ENCODE assay signal across 9 cellular contexts in the genomic region with DNA sequence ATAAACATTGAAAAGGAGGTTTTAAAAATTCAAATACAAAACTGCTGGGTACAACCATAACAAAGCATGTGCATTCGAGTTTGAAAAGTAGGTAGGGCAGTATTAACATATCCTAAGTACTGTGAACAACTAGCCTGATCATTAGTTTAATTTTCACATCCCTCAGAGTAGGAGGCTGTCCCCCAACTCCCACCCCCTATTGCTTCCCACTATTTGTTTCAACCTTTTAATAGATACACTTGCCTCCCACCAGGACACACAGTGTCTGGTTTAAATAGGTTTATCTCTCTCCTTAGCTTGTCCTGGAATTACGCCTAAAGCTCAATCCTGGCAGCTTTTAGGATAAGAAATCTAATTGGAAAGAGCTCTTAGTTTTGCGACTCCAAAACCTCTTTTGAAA. TPM values are rescaled to one million over a fixed set of nuclear protein-coding genes. Genes with fewer than 3 reads are reported as not detected.
A peak's percentile ranks its signal among the peaks of the same experiment; 100 is the strongest.
DNase-seq lines count a peak whose midpoint lies in the region; ATAC-seq, FAIRE-seq and TF ChIP-seq lines count a peak whose summit lies in the region.
"Had no signal": no experiment of that assay in that cellular context is flagged by ENCODE, and none has a peak within 500 bp of the region (broad histone marks: within the 10 kb centered on the region; RNA-seq: fewer than 3 reads in every experiment).

No MANE protein-coding gene starts in this region.

- FAIRE-seq in urothelium cell line (lab: Jason Lieb, UNC) = no peak

- no peak overlapping the region for H3K27ac ChIP-seq in testis

- TF ChIP-seq CTCF in glutamatergic neuron (IDR thresholded peaks at IDR 0.05; ENCODE audit: partially characterized antibody, unreplicated experiment) = no peak
- no peak for TF ChIP-seq CTCF in testis (IDR thresholded peaks at IDR 0.05)

- no peaks in the 10 kb centered on the region for H3K9me3 Mint-ChIP-seq in activated CD4-positive, alpha-beta T cell treated with anti-CD3 and anti-CD28 coated beads for 36 hours (ENCODE audit: low read depth)
- H3K9me3 Mint-ChIP-seq in activated CD4-positive, alpha-beta memory T cell treated with anti-CD3 and anti-CD28 coated beads, Interleukin-2, amount 10 ng/mL, durations not matched to agents 7 days and 5 days = no peaks in the 10 kb centered on the region
- H3K9me3 Mint-ChIP-seq in glutamatergic neuron (ENCODE audit: unreplicated experiment) = peaks cover 4% of the 10 kb centered on the region
- no peaks in the 10 kb centered on the region for H3K9me3 Mint-ChIP-seq in stimulated activated effector memory CD8-positive, alpha-beta T cell treated with anti-CD3 and anti-CD28 coated beads, Interleukin-12 subunit alpha, Interleukin-12 subunit beta, amount 100 ng/mL, for 72 hours

- POLR2A ChIA-PET in activated CD4-positive, alpha-beta T cell treated with anti-CD3 and anti-CD28 coated beads for 36 hours (lab: Charles Lee) = no interaction called here
- POLR2A ChIA-PET in activated CD4-positive, alpha-beta memory T cell treated with anti-CD3 and anti-CD28 coated beads, Interleukin-2, amount 10 ng/mL, durations not matched to agents 7 days and 5 days (lab: Charles Lee) = interaction anchor here (1.3 to 3.7 kb wide), 2 partner anchors 12 to 310 kb away, joined by 3 to 17 read pairs; partner anchors contain the start of gene WSB2

- no peak overlapping the region for H3K27ac Mint-ChIP-seq in activated CD4-positive, alpha-beta T cell treated with anti-CD3 and anti-CD28 coated beads for 36 hours
- H3K27ac Mint-ChIP-seq in activated CD4-positive, alpha-beta memory T cell treated with anti-CD3 and anti-CD28 coated beads, Interleukin-2, amount 10 ng/mL, durations not matched to agents 7 days and 5 days = no peak overlapping the region
- no peak overlapping the region for H3K27ac Mint-ChIP-seq in glutamatergic neuron (ENCODE audit: unreplicated experiment)
- no peak overlapping the region for H3K27ac Mint-ChIP-seq in stimulated activated effector memory CD8-positive, alpha-beta T cell treated with anti-CD3 and anti-CD28 coated beads, Interleukin-12 subunit alpha, Interleukin-12 subunit beta, amount 100 ng/mL, for 72 hours

- no peak for DNase-seq in activated CD4-positive, alpha-beta T cell treated with anti-CD3 and anti-CD28 coated beads for 36 hours
- DNase-seq in activated CD4-positive, alpha-beta T cell treated with anti-CD3 and anti-CD28 coated beads for 1 hour = no peak
- DNase-seq in activated CD4-positive, alpha-beta memory T cell treated with anti-CD3 and anti-CD28 coated beads, Interleukin-2, amount 10 ng/mL, durations not matched to agents 7 days and 5 days = no peak
- DNase-seq in glutamatergic neuron (no peak), HK-2 (ENCODE audit: unreplicated experiment) (no peak), urothelium cell line (ENCODE audit: low spot score) (no peak), testis (no peak)
- DNase-seq in stimulated activated effector memory CD8-positive, alpha-beta T cell treated with anti-CD3 and anti-CD28 coated beads, Interleukin-12 subunit alpha, Interleukin-12 subunit beta, amount 100 ng/mL, for 72 hours (ENCODE audit: low spot score in 2 of 2) = no peak
- DNase-seq: kidney glomerular epithelial cell had no signal

- ATAC-seq in activated CD4-positive, alpha-beta T cell treated with anti-CD3 and anti-CD28 coated beads for 36 hours = no peak
- no peak for ATAC-seq in stimulated activated effector memory CD8-positive, alpha-beta T cell treated with anti-CD3 and anti-CD28 coated beads, Interleukin-12 subunit alpha, Interleukin-12 subunit beta, amount 100 ng/mL, for 72 hours

- CTCF ChIA-PET in activated CD4-positive, alpha-beta T cell treated with anti-CD3 and anti-CD28 coated beads for 36 hours (lab: Charles Lee) = interaction anchor here (0.6 to 2.2 kb wide), 3 partner anchors 11 to 144 kb away, joined by 3 to 10 read pairs (median 7); no protein-coding TSS in a partner anchor
- CTCF ChIA-PET in activated CD4-positive, alpha-beta memory T cell treated with anti-CD3 and anti-CD28 coated beads, Interleukin-2, amount 10 ng/mL, durations not matched to agents 7 days and 5 days (lab: Charles Lee) = no interaction called here

- intact Hi-C loops in activated CD4-positive, alpha-beta T cell treated with anti-CD3 and anti-CD28 coated beads for 36 hours (cut with DNase I, micrococcal nuclease) = loop anchor here (5.0 to 10.0 kb wide), 3 partner anchors 306 to 1614 kb away; partner anchors contain the start of genes BICDL1 (in 1 of the 2) and WSB2 (in 1 of the 2)
- intact Hi-C loops in testis (cut with DNase I; ENCODE audit: low total_unique reads) = loop anchor here (10.0 kb wide), 1 partner anchor 186 kb away; no protein-coding TSS in a partner anchor

- peak overlapping the region in 1 of 2 donors; percentile 94 for H3K4me3 ChIP-seq in testis

- H3K4me3 Mint-ChIP-seq in activated CD4-positive, alpha-beta T cell treated with anti-CD3 and anti-CD28 coated beads for 36 hours = peak overlapping the region; percentile 91
- peak overlapping the region; percentile 95 for H3K4me3 Mint-ChIP-seq in activated CD4-positive, alpha-beta memory T cell treated with anti-CD3 and anti-CD28 coated beads, Interleukin-2, amount 10 ng/mL, durations not matched to agents 7 days and 5 days
- H3K4me3 Mint-ChIP-seq in glutamatergic neuron (ENCODE audit: unreplicated experiment) = peak overlapping the region; percentile 46
- peak overlapping the region; percentile 94 for H3K4me3 Mint-ChIP-seq in stimulated activated effector memory CD8-positive, alpha-beta T cell treated with anti-CD3 and anti-CD28 coated beads, Interleukin-12 subunit alpha, Interleukin-12 subunit beta, amount 100 ng/mL, for 72 hours

- peaks cover 19% of the 10 kb centered on the region for H3K4me1 ChIP-seq in testis

- H3K9me3 ChIP-seq in testis = no peaks in the 10 kb centered on the region

- H3K4me1 Mint-ChIP-seq in activated CD4-positive, alpha-beta T cell treated with anti-CD3 and anti-CD28 coated beads for 36 hours = peaks cover 30% of the 10 kb centered on the region
- peaks cover 41% of the 10 kb centered on the region for H3K4me1 Mint-ChIP-seq in activated CD4-positive, alpha-beta memory T cell treated with anti-CD3 and anti-CD28 coated beads, Interleukin-2, amount 10 ng/mL, durations not matched to agents 7 days and 5 days
- no peaks in the 10 kb centered on the region for H3K4me1 Mint-ChIP-seq in glutamatergic neuron (ENCODE audit: low read depth, unreplicated experiment)
- peaks cover 32% of the 10 kb centered on the region for H3K4me1 Mint-ChIP-seq in stimulated activated effector memory CD8-positive, alpha-beta T cell treated with anti-CD3 and anti-CD28 coated beads, Interleukin-12 subunit alpha, Interleukin-12 subunit beta, amount 100 ng/mL, for 72 hours

- H3K27me3 ChIP-seq in testis = no peaks in the 10 kb centered on the region

- TF ChIP-seq POLR2A in testis (IDR thresholded peaks at IDR 0.05) = no peak

- 34 to 38% methylated on average over 3 of the region's 3 CpGs for WGBS in testis, 2 donors

- no peaks in the 10 kb centered on the region for H3K27me3 Mint-ChIP-seq in activated CD4-positive, alpha-beta T cell treated with anti-CD3 and anti-CD28 coated beads for 36 hours
- H3K27me3 Mint-ChIP-seq in activated CD4-positive, alpha-beta memory T cell treated with anti-CD3 and anti-CD28 coated beads, Interleukin-2, amount 10 ng/mL, durations not matched to agents 7 days and 5 days = no peaks in the 10 kb centered on the region
- H3K27me3 Mint-ChIP-seq in glutamatergic neuron (ENCODE audit: unreplicated experiment) = peaks cover 6% of the 10 kb centered on the region

- H3K36me3 Mint-ChIP-seq in activated CD4-positive, alpha-beta T cell treated with anti-CD3 and anti-CD28 coated beads for 36 hours (ENCODE audit: low read depth) = no peaks in the 10 kb centered on the region
- H3K36me3 Mint-ChIP-seq in activated CD4-positive, alpha-beta memory T cell treated with anti-CD3 and anti-CD28 coated beads, Interleukin-2, amount 10 ng/mL, durations not matched to agents 7 days and 5 days (ENCODE audit: low read depth) = peaks cover 4% of the 10 kb centered on the region
- H3K36me3 Mint-ChIP-seq in glutamatergic neuron (ENCODE audit: unreplicated experiment) = no peaks in the 10 kb centered on the region
- peaks cover 7% of the 10 kb centered on the region for H3K36me3 Mint-ChIP-seq in stimulated activated effector memory CD8-positive, alpha-beta T cell treated with anti-CD3 and anti-CD28 coated beads, Interleukin-12 subunit alpha, Interleukin-12 subunit beta, amount 100 ng/mL, for 72 hours

- H3K36me3 ChIP-seq in testis (ENCODE audit: low read depth, missing control alignments) = no peaks in the 10 kb centered on the region

RNA-seq across cellular contexts. Expression of gene TAOK3, which starts 2.1 kb away (rescaled TPM):
- total RNA-seq in activated CD4-positive, alpha-beta T cell treated with anti-CD3 and anti-CD28 coated beads for 36 hours = 10 to 100 TPM; 49.4 to 51.1 TPM
- 10 to 100 TPM; 61.9 to 65.5 TPM for total RNA-seq in activated CD4-positive, alpha-beta memory T cell treated with anti-CD3 and anti-CD28 coated beads, Interleukin-2, amount 10 ng/mL, durations not matched to agents 7 days and 5 days
- total RNA-seq in glutamatergic neuron (ENCODE audit: unreplicated experiment) (13.1 TPM), testis (10 to 100 TPM; 51.9 to 64.8 TPM)
- 20.5 TPM for polyA plus RNA-seq in testis (ENCODE audit: insufficient read depth, low read depth, low replicate concordance)

RNA-seq across cellular contexts. Expression of gene SUDS3, which starts 5.8 kb away (rescaled TPM):
- 10 to 100 TPM; 18.7 to 19.1 TPM for total RNA-seq in activated CD4-positive, alpha-beta T cell treated with anti-CD3 and anti-CD28 coated beads for 36 hours
- 10 to 100 TPM; 27.8 to 28.6 TPM for total RNA-seq in activated CD4-positive, alpha-beta memory T cell treated with anti-CD3 and anti-CD28 coated beads, Interleukin-2, amount 10 ng/mL, durations not matched to agents 7 days and 5 days
- total RNA-seq in glutamatergic neuron (ENCODE audit: unreplicated experiment) = 32.5 TPM
- total RNA-seq in testis = 10 to 100 TPM; 73.1 to 89.1 TPM
- polyA plus RNA-seq in testis (ENCODE audit: insufficient read depth, low read depth, low replicate concordance) = 42.3 TPM
